In genomic region chr7:98745722-98746318, GRCh38 we compare ENCODE assay signal across 8 cellular contexts.
A peak's percentile ranks its signal among the peaks of the same experiment; 100 is the strongest.
DNase-seq lines count a peak whose midpoint lies in the region; ATAC-seq and TF ChIP-seq lines count a peak whose summit lies in the region.

No MANE protein-coding gene starts in this region.

- CTCF ChIA-PET in AG04450 (lab: Charles Lee): interaction anchor here (0.6 to 2.1 kb wide), 16 partner anchors 9 to 453 kb away, joined by 3 to 17 read pairs (median 4); no protein-coding TSS in a partner anchor

- no peak overlapping the region for H3K27ac ChIP-seq in AG04450 (ENCODE audit: low read depth, low read length)

- no peaks in the 10 kb centered on the region; the same call in none of the 2 replicates for H3K9me3 ChIP-seq in AG04450 (ENCODE audit: control insufficient read depth, insufficient read depth, low read length)

- no peak for ATAC-seq in stimulated activated effector memory CD8-positive, alpha-beta T cell treated with anti-CD3 and anti-CD28 coated beads, Interleukin-12 subunit alpha, Interleukin-12 subunit beta, amount 100 ng/mL, for 72 hours
- no peak for ATAC-seq in HG03520 (IDR thresholded peaks at IDR 0.05; ENCODE audit: unreplicated experiment)

- no peak overlapping the region for H3K27ac Mint-ChIP-seq in stimulated activated effector memory CD8-positive, alpha-beta T cell treated with anti-CD3 and anti-CD28 coated beads, Interleukin-12 subunit alpha, Interleukin-12 subunit beta, amount 100 ng/mL, for 72 hours

- POLR2A ChIA-PET in AG04450 (lab: Yijun Ruan, JAX): no interaction called here

- TF ChIP-seq CTCF in AG04450 (IDR thresholded peaks at IDR 0.05; ENCODE audit: low read depth, low read length) (peak; percentile 69), GM13977 (IDR thresholded peaks at IDR 0.05; ENCODE audit: extremely low read depth, insufficient read depth, missing control alignments) (peak; percentile 75)

- in situ Hi-C loops in GM13977 (cut with MboI; ENCODE audit: low pct_unique_long_range_greater_than_20kb, low sequenced_read_pairs, unreplicated experiment): loop anchor here (10.0 to 25.0 kb wide), 2 partner anchors 91 to 311 kb away; no protein-coding TSS in a partner anchor

- H3K4me3 Mint-ChIP-seq in stimulated activated effector memory CD8-positive, alpha-beta T cell treated with anti-CD3 and anti-CD28 coated beads, Interleukin-12 subunit alpha, Interleukin-12 subunit beta, amount 100 ng/mL, for 72 hours: no peak overlapping the region

- DNase-seq in AG04450 (ENCODE audit: low read depth, low spot score) (no peak), GM13977 (ENCODE audit: low spot score) (peak; percentile 77), NCI-H2029 (lab: John Stamatoyannopoulos, UW) (peak; percentile 66), ecto neural progenitor cell (ENCODE audit: low spot score) (peak; percentile 88), mucosa of gallbladder (ENCODE audit: low spot score) (peak; percentile 58)
- DNase-seq in activated CD4-positive, alpha-beta T cell treated with anti-CD3 and anti-CD28 coated beads, Interleukin-2, amount 50 U/mL, for 48 hours: peak; percentile 79 to 82
- DNase-seq in stimulated activated effector memory CD8-positive, alpha-beta T cell treated with anti-CD3 and anti-CD28 coated beads, Interleukin-12 subunit alpha, Interleukin-12 subunit beta, amount 100 ng/mL, for 72 hours (ENCODE audit: low spot score in 2 of 2): peak; percentile 69 to 83

- no peaks in the 10 kb centered on the region for H3K27me3 ChIP-seq in AG04450 (ENCODE audit: control insufficient read depth, insufficient read depth, low read length)

- H3K9me3 Mint-ChIP-seq in stimulated activated effector memory CD8-positive, alpha-beta T cell treated with anti-CD3 and anti-CD28 coated beads, Interleukin-12 subunit alpha, Interleukin-12 subunit beta, amount 100 ng/mL, for 72 hours: no peaks in the 10 kb centered on the region

- no peaks in the 10 kb centered on the region for H3K36me3 Mint-ChIP-seq in stimulated activated effector memory CD8-positive, alpha-beta T cell treated with anti-CD3 and anti-CD28 coated beads, Interleukin-12 subunit alpha, Interleukin-12 subunit beta, amount 100 ng/mL, for 72 hours

- H3K4me3 ChIP-seq in AG04450 (ENCODE audit: low read depth, low read length): no peak overlapping the region

- H3K4me1 Mint-ChIP-seq in stimulated activated effector memory CD8-positive, alpha-beta T cell treated with anti-CD3 and anti-CD28 coated beads, Interleukin-12 subunit alpha, Interleukin-12 subunit beta, amount 100 ng/mL, for 72 hours: no peaks in the 10 kb centered on the region
